In genomic region chr1:190479537-190479936, GRCh38 we compare ENCODE assay signal across 1 cellular context.
TF ChIP-seq lines count a peak whose summit lies in the region.

No MANE protein-coding gene starts in this region.

TF ChIP-seq in H1, 55 proteins besides CTCF, POLR2A, EP300 and RAD21 (continued from another document):
- TF ChIP-seq ATF3 (IDR thresholded peaks at IDR 0.05; ENCODE audit: insufficient read depth, low read depth, low read length) (no peak), TBP (IDR thresholded peaks at IDR 0.05; ENCODE audit: low read depth, low read length) (no peak), USF2 (IDR thresholded peaks at IDR 0.05; ENCODE audit: low read length) (no peak), BCL11A (IDR thresholded peaks at IDR 0.05; ENCODE audit: low read depth in 2 of 2, low read length in 2 of 2) (no peak), TEAD4 (IDR thresholded peaks at IDR 0.05; ENCODE audit: low read depth, low read length) (no peak), CEBPB (IDR thresholded peaks at IDR 0.05; ENCODE audit: low read depth, low read length) (no peak), EZH2 (IDR thresholded peaks at IDR 0.05; ENCODE audit: low read depth, low read length, severe bottlenecking) (no peak), MAFK (IDR thresholded peaks at IDR 0.05; ENCODE audit: low read depth, low read length) (no peak), RNF2 (IDR thresholded peaks at IDR 0.05; ENCODE audit: borderline replicate concordance, low read depth, low read length, missing control alignments, poor library complexity, severe bottlenecking) (no peak), SP1 (IDR thresholded peaks at IDR 0.05; ENCODE audit: low read depth, low read length) (no peak), CHD1 (IDR thresholded peaks at IDR 0.05; ENCODE audit: low read depth, low read length) (no peak), E2F6 (IDR thresholded peaks at IDR 0.05) (no peak), HDAC2 (IDR thresholded peaks at IDR 0.05; ENCODE audit: borderline replicate concordance in 1 of 2, low read depth in 2 of 2, low read length in 2 of 2) (no peak)
